Comparison of ENCODE assay signal across 9 cellular contexts in the genomic region with DNA sequence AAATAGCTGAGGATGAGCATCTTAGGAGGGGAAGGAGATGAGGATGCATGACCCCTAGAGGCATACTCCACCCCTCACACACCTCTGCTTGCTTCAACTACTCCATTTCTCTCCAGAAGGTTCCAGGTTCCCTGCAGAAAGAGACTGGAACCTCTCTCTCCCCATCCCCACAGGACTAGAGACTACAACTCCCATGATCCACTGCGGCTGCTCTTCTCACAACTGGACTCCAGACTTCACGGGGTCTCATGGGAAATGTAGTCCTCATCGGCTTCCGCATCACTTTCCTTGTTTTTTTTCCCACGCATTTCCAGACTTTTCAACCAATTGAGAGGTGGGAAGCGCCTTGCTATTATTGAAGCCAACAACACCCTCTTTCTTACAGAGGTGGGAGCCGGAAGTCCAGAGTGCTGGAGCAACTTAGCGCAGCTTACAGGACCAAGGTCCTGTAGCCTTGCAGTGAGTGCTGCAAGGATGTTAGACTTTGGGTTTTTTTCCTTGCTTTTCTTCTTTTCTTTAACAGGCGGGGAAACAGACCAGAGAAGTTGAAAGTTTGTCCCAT. TPM values are rescaled to one million over a fixed set of nuclear protein-coding genes. Genes with fewer than 3 reads are reported as not detected.
A peak's percentile ranks its signal among the peaks of the same experiment; 100 is the strongest.
DNase-seq lines count a peak whose midpoint lies in the region; ATAC-seq and TF ChIP-seq lines count a peak whose summit lies in the region.
"Had no signal": no experiment of that assay in that cellular context is flagged by ENCODE, and none has a peak within 500 bp of the region (broad histone marks: within the 10 kb centered on the region; RNA-seq: fewer than 3 reads in every experiment).

No MANE protein-coding gene starts in this region.

- H3K27ac Mint-ChIP-seq in osteocyte (ENCODE audit: unreplicated experiment), result no peak overlapping the region

- no peaks in the 10 kb centered on the region for H3K9me2 ChIP-seq in Karpas-422 (replicated peaks; ENCODE audit: insufficient read depth, low read length)

- no peaks in the 10 kb centered on the region for H4K20me1 ChIP-seq in Karpas-422 (ENCODE audit: insufficient read depth, low read depth, low read length)

- no peaks in the 10 kb centered on the region for H3K4me1 ChIP-seq in Karpas-422 (ENCODE audit: low read length)
- peaks cover 0 to 32% (median 0%) of the 10 kb centered on the region in 4 donors for H3K4me1 ChIP-seq in tibial nerve

- WGBS in tibial nerve, 2 donors, result 4% methylated on average over 9 of the region's 9 CpGs

- H3K36me3 ChIP-seq in Karpas-422 (ENCODE audit: insufficient read depth, low read length) (no peaks in the 10 kb centered on the region), tibial nerve (no peaks in the 10 kb centered on the region)

- TF ChIP-seq CTCF in osteocyte (IDR thresholded peaks at IDR 0.05), result no peak
- TF ChIP-seq CTCF in tibial nerve (IDR thresholded peaks at IDR 0.05), result no peak

- peak overlapping the region; percentile 72 for H3K4me3 Mint-ChIP-seq in osteocyte (ENCODE audit: unreplicated experiment)

- H3K79me2 ChIP-seq in Karpas-422 (ENCODE audit: low read length), result no peaks in the 10 kb centered on the region

- H3K27ac ChIP-seq in Karpas-422 (ENCODE audit: low read length) (no peak overlapping the region), tibial nerve (no peak overlapping the region)
- H3K27ac ChIP-seq: KMS-11 had no signal

- H3K9me3 ChIP-seq in Karpas-422 (ENCODE audit: low read length) (peaks cover 12% of the 10 kb centered on the region), tibial nerve (peaks cover 0 to 5% (median 0%) of the 10 kb centered on the region in 4 donors)

- ATAC-seq in Right ventricle myocardium inferior, result peak; percentile 88
- ATAC-seq in HG03469 (IDR thresholded peaks at IDR 0.05; ENCODE audit: unreplicated experiment), result no peak

- 0 out of 2 replicates have a peak overlapping the region, but pooled peaks have one; percentile 4 for H2AFZ ChIP-seq in Karpas-422 (ENCODE audit: low read length)

- peaks cover 41% of the 10 kb centered on the region for H3K27me3 Mint-ChIP-seq in osteocyte (ENCODE audit: unreplicated experiment)

- H3K36me3 Mint-ChIP-seq in osteocyte (ENCODE audit: unreplicated experiment), result no peaks in the 10 kb centered on the region

- peaks cover 7% of the 10 kb centered on the region for H3K9me3 Mint-ChIP-seq in osteocyte (ENCODE audit: unreplicated experiment)

- DNase-seq in COLO668 (lab: John Stamatoyannopoulos, UW; ENCODE audit: unreplicated experiment) (peak; percentile 60), Karpas-422 (peak; percentile 90), SKM-1 treated with dmso at 0.1 percent for 144 hours (lab: John Stamatoyannopoulos, UW; ENCODE audit: unreplicated experiment) (peak; percentile 34), Right ventricle myocardium inferior (ENCODE audit: missing footprints) (no peak), osteocyte (ENCODE audit: extremely low spot score, unreplicated experiment) (no peak), tibial nerve (ENCODE audit: low spot score in 2 of 2) (peak; percentile 24 to 87)
- DNase-seq in activated naive CD8-positive, alpha-beta T cell treated with anti-CD3 and anti-CD28 coated beads, Interleukin-2, amount 50 U/mL, for 16 hours (ENCODE audit: low read depth, low spot score), result peak; percentile 30

- TF ChIP-seq EP300 in tibial nerve (IDR thresholded peaks at IDR 0.05), result no peak

- intact Hi-C loops in Right ventricle myocardium inferior (cut with DNase I), result no loop called here

- H3K27me3 ChIP-seq in Karpas-422 (ENCODE audit: low read length) (peaks cover 2% of the 10 kb centered on the region; the same call in 1 of the 2 replicates), tibial nerve (peaks cover 0 to 58% of the 10 kb centered on the region in 2 donors)

- H3K9ac ChIP-seq in Karpas-422 (ENCODE audit: low read length), result no peak overlapping the region
- H3K9ac ChIP-seq: KMS-11 had no signal

- H3K4me3 ChIP-seq in Karpas-422 (ENCODE audit: low read length) (no peak overlapping the region), tibial nerve (peak overlapping the region in 1 of 4 donors; percentile 32)

- no peak overlapping the region for H3K4me2 ChIP-seq in Karpas-422 (ENCODE audit: low read depth, low read length, poor library complexity, severe bottlenecking)
- H3K4me2 ChIP-seq: KMS-11 had no signal

- peaks cover 17% of the 10 kb centered on the region for H3K4me1 Mint-ChIP-seq in osteocyte (ENCODE audit: unreplicated experiment)

- TF ChIP-seq POLR2A in tibial nerve (IDR thresholded peaks at IDR 0.05), result no peak

RNA-seq across cellular contexts. Expression of a gene that starts 13.9 kb away (rescaled TPM):
- not detected in 2 replicates for total RNA-seq in Karpas-422 (2014; rRNA removed; shearing (Covaris generic); ENCODE audit: low replicate concordance)
- total RNA-seq in Right ventricle myocardium inferior (not detected), osteocyte (not detected in 2 replicates), tibial nerve (not detected)

RNA-seq across cellular contexts. Expression of a gene that starts 14.8 kb away (rescaled TPM):
- not detected in 2 replicates for total RNA-seq in Karpas-422 (2014; rRNA removed; shearing (Covaris generic); ENCODE audit: low replicate concordance)
- total RNA-seq in Right ventricle myocardium inferior (0.03 TPM), osteocyte (not detected in 2 replicates), tibial nerve (not detected)

Comparison
In these comparisons a context has a peak if more than half of its experiments do, and no peak if none do; other contexts are left out.
1. DNase-seq: peak in COLO668 (single experiment), Karpas-422 (single experiment), SKM-1 treated with dmso at 0.1 percent for 144 hours (single experiment), activated naive CD8-positive, alpha-beta T cell treated with anti-CD3 and anti-CD28 coated beads, Interleukin-2, amount 50 U/mL, for 16 hours (single experiment) and tibial nerve (2 of 2); none in Right ventricle myocardium inferior (single experiment) and osteocyte (single experiment).